ENCODE assay signal across 8 cellular contexts in genomic region chr1:226308723-226309397, GRCh38. TPM values are rescaled to one million over a fixed set of nuclear protein-coding genes. Genes with fewer than 3 reads are reported as not detected.
DNase-seq lines count a peak whose midpoint lies in the region; ATAC-seq and TF ChIP-seq lines count a peak whose summit lies in the region.

LIN9 (minus strand) TSS chr1:226309164; CDS start chr1:226309139, 25 bp downstream.

- peaks cover 0 to 8% of the 10 kb centered on the region in 2 donors for H3K36me3 Mint-ChIP-seq in activated naive CD4-positive, alpha-beta T cell treated with anti-CD3 and anti-CD28 coated beads, Interleukin-2, amount 50 U/mL, for 72 hours

- no peak for TF ChIP-seq CTCF in ovary (IDR thresholded peaks at IDR 0.05)

- H3K36me3 ChIP-seq in ovary (no peaks in the 10 kb centered on the region), thymus (ENCODE audit: control insufficient read depth, insufficient read depth) (no peaks in the 10 kb centered on the region)

- intact Hi-C loops in Right ventricle myocardium inferior (cut with DNase I), result loop anchor here (5.0 kb wide), 1 partner anchor 43 kb away; no protein-coding TSS in a partner anchor
- intact Hi-C loops in ovary (cut with DNase I), result no loop called here

- peak within 1 kb of the TSS; percentile 83 for H3K4me3 ChIP-seq in ovary
- H3K4me3 ChIP-seq in thymus (ENCODE audit: low read length), result peak within 1 kb of the TSS; percentile 98

- H3K4me1 ChIP-seq in ovary (ENCODE audit: insufficient read depth) (no peaks in the 10 kb centered on the region), thymus (ENCODE audit: control insufficient read depth, insufficient read depth, low read length) (peaks cover 10% of the 10 kb centered on the region)

- TF ChIP-seq EP300 in ovary (IDR thresholded peaks at IDR 0.05), result no peak

- ATAC-seq in HG02588 (IDR thresholded peaks at IDR 0.05; ENCODE audit: unreplicated experiment), result peak; percentile 77
- peak; percentile 82 to 91 for ATAC-seq in activated naive CD4-positive, alpha-beta T cell treated with anti-CD3 and anti-CD28 coated beads, Interleukin-2, amount 50 U/mL, for 72 hours
- peak; percentile 93 for ATAC-seq in Right ventricle myocardium inferior

- TF ChIP-seq POLR2A in GM10847 (IDR thresholded peaks at IDR 0.05; ENCODE audit: extremely low read depth, insufficient read length) (peak; percentile 56), ovary (IDR thresholded peaks at IDR 0.05) (no peak)

- H3K9me3 Mint-ChIP-seq in activated naive CD4-positive, alpha-beta T cell treated with anti-CD3 and anti-CD28 coated beads, Interleukin-2, amount 50 U/mL, for 72 hours, result no peaks in the 10 kb centered on the region

- 0 to 1% (median 0%) methylated on average over 52 to 77 of the region's 77 CpGs for WGBS in ovary, 3 donors
- under 1% methylated on average over 77 of the region's 77 CpGs for WGBS in thymus

- no peaks in the 10 kb centered on the region for H3K9me3 ChIP-seq in ovary
- H3K9me3 ChIP-seq in thymus (ENCODE audit: control insufficient read depth), result no peaks in the 10 kb centered on the region

- DNase-seq in NCI-H1048 (lab: John Stamatoyannopoulos, UW) (peak; percentile 99), SKM-1 (lab: John Stamatoyannopoulos, UW; ENCODE audit: unreplicated experiment) (peak; percentile 83), Right ventricle myocardium inferior (ENCODE audit: missing footprints) (peak; percentile 95), ovary (peak; percentile 87 to 92 (median 91))
- peak; percentile 91 to 96 for DNase-seq in activated naive CD4-positive, alpha-beta T cell treated with anti-CD3 and anti-CD28 coated beads, Interleukin-2, amount 50 U/mL, for 72 hours (ENCODE audit: low spot score in 2 of 2)

- peak within 1 kb of the TSS; percentile 84 to 91 for H3K27ac Mint-ChIP-seq in activated naive CD4-positive, alpha-beta T cell treated with anti-CD3 and anti-CD28 coated beads, Interleukin-2, amount 50 U/mL, for 72 hours

- H3K27ac ChIP-seq in ovary (peak within 1 kb of the TSS; percentile 60 to 69), thymus (ENCODE audit: low read depth) (peak within 1 kb of the TSS; percentile 64)

- H3K27me3 ChIP-seq in ovary (no peaks in the 10 kb centered on the region), thymus (ENCODE audit: control insufficient read depth, insufficient read depth) (no peaks in the 10 kb centered on the region)

RNA-seq across cellular contexts. Expression of gene LIN9, which starts in this region (rescaled TPM):
- total RNA-seq in activated naive CD4-positive, alpha-beta T cell treated with anti-CD3 and anti-CD28 coated beads, Interleukin-2, amount 50 U/mL, for 72 hours, result 1 to 10 TPM; 6.4 to 10.0 TPM
- total RNA-seq in Right ventricle myocardium inferior (21.8 TPM), ovary (1 to 10 TPM; 3.7 to 8.6 (median 4.9) TPM)
- polyA plus RNA-seq in ovary (1 to 10 TPM; 3.1 to 4.3 TPM), thymus (5.5 TPM)

Comparison
In these comparisons a context has a peak if more than half of its experiments do, and no peak if none do; other contexts are left out.
1. Peak in every context shown above with its lines: DNase-seq, ATAC-seq, H3K4me3 ChIP-seq and H3K27ac ChIP-seq.